In the genomic region with DNA sequence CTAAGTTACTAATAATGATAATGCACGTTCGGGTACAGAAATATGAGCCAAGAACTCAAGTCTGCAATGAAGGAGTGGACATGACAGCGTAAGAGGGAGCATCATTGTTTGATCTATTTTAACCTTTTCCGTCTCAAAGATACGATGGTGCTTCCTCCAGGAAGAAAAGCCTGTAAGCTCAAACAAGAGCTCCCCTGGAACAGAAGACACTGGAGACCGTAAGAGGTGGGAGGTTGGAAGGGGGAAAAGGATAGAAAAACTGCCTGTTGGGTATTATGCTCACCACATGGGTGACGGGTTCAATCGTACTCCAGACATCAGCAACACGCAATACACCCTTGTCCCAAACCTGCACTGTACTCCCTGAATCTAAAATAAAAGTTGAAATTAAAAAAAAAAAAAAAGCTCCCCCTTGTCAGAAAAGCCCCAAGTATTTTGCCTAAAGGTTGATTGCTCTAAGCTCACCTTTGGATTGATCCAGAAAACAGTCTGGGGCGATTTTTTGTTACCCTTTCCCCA, we compare ENCODE assay signal across 1 cellular context.
TF ChIP-seq lines count a peak whose summit lies in the region.

No MANE protein-coding gene starts in this region.

TF ChIP-seq in K562, 482 proteins besides CTCF, POLR2A, EP300 and RAD21 (continued from another document and continues in another):
- TF ChIP-seq, protein P1, sequence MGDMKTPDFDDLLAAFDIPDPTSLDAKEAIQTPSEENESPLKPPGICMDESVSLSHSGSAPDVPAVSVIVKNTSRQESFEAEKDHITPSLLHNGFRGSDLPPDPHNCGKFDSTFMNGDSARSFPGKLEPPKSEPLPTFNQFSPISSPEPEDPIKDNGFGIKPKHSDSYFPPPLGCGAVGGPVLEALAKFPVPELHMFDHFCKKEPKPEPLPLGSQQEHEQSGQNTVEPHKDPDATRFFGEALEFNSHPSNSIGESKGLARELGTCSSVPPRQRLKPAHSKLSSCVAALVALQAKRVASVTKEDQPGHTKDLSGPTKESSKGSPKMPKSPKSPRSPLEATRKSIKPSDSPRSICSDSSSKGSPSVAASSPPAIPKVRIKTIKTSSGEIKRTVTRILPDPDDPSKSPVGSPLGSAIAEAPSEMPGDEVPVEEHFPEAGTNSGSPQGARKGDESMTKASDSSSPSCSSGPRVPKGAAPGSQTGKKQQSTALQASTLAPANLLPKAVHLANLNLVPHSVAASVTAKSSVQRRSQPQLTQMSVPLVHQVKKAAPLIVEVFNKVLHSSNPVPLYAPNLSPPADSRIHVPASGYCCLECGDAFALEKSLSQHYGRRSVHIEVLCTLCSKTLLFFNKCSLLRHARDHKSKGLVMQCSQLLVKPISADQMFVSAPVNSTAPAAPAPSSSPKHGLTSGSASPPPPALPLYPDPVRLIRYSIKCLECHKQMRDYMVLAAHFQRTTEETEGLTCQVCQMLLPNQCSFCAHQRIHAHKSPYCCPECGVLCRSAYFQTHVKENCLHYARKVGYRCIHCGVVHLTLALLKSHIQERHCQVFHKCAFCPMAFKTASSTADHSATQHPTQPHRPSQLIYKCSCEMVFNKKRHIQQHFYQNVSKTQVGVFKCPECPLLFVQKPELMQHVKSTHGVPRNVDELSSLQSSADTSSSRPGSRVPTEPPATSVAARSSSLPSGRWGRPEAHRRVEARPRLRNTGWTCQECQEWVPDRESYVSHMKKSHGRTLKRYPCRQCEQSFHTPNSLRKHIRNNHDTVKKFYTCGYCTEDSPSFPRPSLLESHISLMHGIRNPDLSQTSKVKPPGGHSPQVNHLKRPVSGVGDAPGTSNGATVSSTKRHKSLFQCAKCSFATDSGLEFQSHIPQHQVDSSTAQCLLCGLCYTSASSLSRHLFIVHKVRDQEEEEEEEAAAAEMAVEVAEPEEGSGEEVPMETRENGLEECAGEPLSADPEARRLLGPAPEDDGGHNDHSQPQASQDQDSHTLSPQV (IDR thresholded peaks at IDR 0.05): no peak; the same call in 1 of the 2 replicates
- TF ChIP-seq, protein P2, sequence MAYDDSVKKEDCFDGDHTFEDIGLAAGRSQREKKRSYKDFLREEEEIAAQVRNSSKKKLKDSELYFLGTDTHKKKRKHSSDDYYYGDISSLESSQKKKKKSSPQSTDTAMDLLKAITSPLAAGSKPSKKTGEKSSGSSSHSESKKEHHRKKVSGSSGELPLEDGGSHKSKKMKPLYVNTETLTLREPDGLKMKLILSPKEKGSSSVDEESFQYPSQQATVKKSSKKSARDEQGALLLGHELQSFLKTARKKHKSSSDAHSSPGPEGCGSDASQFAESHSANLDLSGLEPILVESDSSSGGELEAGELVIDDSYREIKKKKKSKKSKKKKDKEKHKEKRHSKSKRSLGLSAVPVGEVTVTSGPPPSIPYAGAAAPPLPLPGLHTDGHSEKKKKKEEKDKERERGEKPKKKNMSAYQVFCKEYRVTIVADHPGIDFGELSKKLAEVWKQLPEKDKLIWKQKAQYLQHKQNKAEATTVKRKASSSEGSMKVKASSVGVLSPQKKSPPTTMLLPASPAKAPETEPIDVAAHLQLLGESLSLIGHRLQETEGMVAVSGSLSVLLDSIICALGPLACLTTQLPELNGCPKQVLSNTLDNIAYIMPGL (CRISPR knock-in tag; IDR thresholded peaks at IDR 0.05): no peak
- no peak for TF ChIP-seq ZBTB34 (CRISPR knock-in tag; IDR thresholded peaks at IDR 0.05)
- TF ChIP-seq ZNF175 (CRISPR knock-in tag; IDR thresholded peaks at IDR 0.05; ENCODE audit: low read depth): no peak
- no peak for TF ChIP-seq FOXA3 (CRISPR knock-in tag; conservative IDR thresholded peaks at IDR 0.05 in 1 of 2, IDR thresholded peaks at IDR 0.05 in 1 of 2)
- TF ChIP-seq, protein P3, sequence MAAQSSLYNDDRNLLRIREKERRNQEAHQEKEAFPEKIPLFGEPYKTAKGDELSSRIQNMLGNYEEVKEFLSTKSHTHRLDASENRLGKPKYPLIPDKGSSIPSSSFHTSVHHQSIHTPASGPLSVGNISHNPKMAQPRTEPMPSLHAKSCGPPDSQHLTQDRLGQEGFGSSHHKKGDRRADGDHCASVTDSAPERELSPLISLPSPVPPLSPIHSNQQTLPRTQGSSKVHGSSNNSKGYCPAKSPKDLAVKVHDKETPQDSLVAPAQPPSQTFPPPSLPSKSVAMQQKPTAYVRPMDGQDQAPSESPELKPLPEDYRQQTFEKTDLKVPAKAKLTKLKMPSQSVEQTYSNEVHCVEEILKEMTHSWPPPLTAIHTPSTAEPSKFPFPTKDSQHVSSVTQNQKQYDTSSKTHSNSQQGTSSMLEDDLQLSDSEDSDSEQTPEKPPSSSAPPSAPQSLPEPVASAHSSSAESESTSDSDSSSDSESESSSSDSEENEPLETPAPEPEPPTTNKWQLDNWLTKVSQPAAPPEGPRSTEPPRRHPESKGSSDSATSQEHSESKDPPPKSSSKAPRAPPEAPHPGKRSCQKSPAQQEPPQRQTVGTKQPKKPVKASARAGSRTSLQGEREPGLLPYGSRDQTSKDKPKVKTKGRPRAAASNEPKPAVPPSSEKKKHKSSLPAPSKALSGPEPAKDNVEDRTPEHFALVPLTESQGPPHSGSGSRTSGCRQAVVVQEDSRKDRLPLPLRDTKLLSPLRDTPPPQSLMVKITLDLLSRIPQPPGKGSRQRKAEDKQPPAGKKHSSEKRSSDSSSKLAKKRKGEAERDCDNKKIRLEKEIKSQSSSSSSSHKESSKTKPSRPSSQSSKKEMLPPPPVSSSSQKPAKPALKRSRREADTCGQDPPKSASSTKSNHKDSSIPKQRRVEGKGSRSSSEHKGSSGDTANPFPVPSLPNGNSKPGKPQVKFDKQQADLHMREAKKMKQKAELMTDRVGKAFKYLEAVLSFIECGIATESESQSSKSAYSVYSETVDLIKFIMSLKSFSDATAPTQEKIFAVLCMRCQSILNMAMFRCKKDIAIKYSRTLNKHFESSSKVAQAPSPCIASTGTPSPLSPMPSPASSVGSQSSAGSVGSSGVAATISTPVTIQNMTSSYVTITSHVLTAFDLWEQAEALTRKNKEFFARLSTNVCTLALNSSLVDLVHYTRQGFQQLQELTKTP (IDR thresholded peaks at IDR 0.05; ENCODE audit: low read depth in 1 of 2, partially characterized antibody in 2 of 2): peak in 1 of 2 experiments; percentile 28
- no peak for TF ChIP-seq RB1 (IDR thresholded peaks at IDR 0.05; ENCODE audit: low read depth)
- no peak for TF ChIP-seq BRD4 (IDR thresholded peaks at IDR 0.05)
- peak; percentile 57; the same call in 1 of the 2 replicates for TF ChIP-seq ELF2 (CRISPR knock-in tag; IDR thresholded peaks at IDR 0.05)
- no peak for TF ChIP-seq FOXA1 (IDR thresholded peaks at IDR 0.05; ENCODE audit: borderline replicate concordance)
- no peak for TF ChIP-seq HMG20A (CRISPR knock-in tag; conservative IDR thresholded peaks at IDR 0.05)
- no peak for TF ChIP-seq FOSL1 (tag; conservative IDR thresholded peaks at IDR 0.05)
- peak; percentile 29 for TF ChIP-seq POLR2B (IDR thresholded peaks at IDR 0.05; ENCODE audit: low read depth, partially characterized antibody)
- peak; percentile 6; the same call in 1 of the 2 replicates for TF ChIP-seq GATAD2B (IDR thresholded peaks at IDR 0.05; ENCODE audit: borderline replicate concordance)
- peak; percentile 45; the same call in 1 of the 2 replicates for TF ChIP-seq SMARCE1 (IDR thresholded peaks at IDR 0.05)
- TF ChIP-seq HBP1 (CRISPR knock-in tag; IDR thresholded peaks at IDR 0.05): no peak
- TF ChIP-seq CC2D1A (IDR thresholded peaks at IDR 0.05): no peak
- TF ChIP-seq CSDE1 (IDR thresholded peaks at IDR 0.05): 0 out of 4 replicates have a peak, but pooled peaks of 1 of the 2 experiments have one; percentile 37
- TF ChIP-seq, protein P4, sequence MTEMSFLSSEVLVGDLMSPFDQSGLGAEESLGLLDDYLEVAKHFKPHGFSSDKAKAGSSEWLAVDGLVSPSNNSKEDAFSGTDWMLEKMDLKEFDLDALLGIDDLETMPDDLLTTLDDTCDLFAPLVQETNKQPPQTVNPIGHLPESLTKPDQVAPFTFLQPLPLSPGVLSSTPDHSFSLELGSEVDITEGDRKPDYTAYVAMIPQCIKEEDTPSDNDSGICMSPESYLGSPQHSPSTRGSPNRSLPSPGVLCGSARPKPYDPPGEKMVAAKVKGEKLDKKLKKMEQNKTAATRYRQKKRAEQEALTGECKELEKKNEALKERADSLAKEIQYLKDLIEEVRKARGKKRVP (CRISPR knock-in tag; IDR thresholded peaks at IDR 0.05): no peak
- no peak for TF ChIP-seq POLR3G (IDR thresholded peaks at IDR 0.05; ENCODE audit: extremely low read depth, insufficient read length, insufficient replicate concordance)
- no peak for TF ChIP-seq GABPA (tag; conservative IDR thresholded peaks at IDR 0.05; ENCODE audit: low read depth)
- TF ChIP-seq STAT5A (IDR thresholded peaks at IDR 0.05; ENCODE audit: borderline replicate concordance, low read length): no peak
- TF ChIP-seq, protein P5, sequence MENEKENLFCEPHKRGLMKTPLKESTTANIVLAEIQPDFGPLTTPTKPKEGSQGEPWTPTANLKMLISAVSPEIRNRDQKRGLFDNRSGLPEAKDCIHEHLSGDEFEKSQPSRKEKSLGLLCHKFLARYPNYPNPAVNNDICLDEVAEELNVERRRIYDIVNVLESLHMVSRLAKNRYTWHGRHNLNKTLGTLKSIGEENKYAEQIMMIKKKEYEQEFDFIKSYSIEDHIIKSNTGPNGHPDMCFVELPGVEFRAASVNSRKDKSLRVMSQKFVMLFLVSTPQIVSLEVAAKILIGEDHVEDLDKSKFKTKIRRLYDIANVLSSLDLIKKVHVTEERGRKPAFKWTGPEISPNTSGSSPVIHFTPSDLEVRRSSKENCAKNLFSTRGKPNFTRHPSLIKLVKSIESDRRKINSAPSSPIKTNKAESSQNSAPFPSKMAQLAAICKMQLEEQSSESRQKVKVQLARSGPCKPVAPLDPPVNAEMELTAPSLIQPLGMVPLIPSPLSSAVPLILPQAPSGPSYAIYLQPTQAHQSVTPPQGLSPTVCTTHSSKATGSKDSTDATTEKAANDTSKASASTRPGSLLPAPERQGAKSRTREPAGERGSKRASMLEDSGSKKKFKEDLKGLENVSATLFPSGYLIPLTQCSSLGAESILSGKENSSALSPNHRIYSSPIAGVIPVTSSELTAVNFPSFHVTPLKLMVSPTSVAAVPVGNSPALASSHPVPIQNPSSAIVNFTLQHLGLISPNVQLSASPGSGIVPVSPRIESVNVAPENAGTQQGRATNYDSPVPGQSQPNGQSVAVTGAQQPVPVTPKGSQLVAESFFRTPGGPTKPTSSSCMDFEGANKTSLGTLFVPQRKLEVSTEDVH (IDR thresholded peaks at IDR 0.05; ENCODE audit: low read depth, partially characterized antibody): peak; percentile 14
- TF ChIP-seq FOXK2 (conservative IDR thresholded peaks at IDR 0.05 in 1 of 2, IDR thresholded peaks at IDR 0.05 in 1 of 2; ENCODE audit: low read depth in 2 of 2): peak; percentile 12 to 53; a peak in 1 of 4 replicates
- TF ChIP-seq ZNF584 (CRISPR knock-in tag; IDR thresholded peaks at IDR 0.05; ENCODE audit: low read depth): no peak
- TF ChIP-seq MTF1 (CRISPR knock-in tag; IDR thresholded peaks at IDR 0.05; ENCODE audit: borderline replicate concordance): no peak
- TF ChIP-seq, protein P6, sequence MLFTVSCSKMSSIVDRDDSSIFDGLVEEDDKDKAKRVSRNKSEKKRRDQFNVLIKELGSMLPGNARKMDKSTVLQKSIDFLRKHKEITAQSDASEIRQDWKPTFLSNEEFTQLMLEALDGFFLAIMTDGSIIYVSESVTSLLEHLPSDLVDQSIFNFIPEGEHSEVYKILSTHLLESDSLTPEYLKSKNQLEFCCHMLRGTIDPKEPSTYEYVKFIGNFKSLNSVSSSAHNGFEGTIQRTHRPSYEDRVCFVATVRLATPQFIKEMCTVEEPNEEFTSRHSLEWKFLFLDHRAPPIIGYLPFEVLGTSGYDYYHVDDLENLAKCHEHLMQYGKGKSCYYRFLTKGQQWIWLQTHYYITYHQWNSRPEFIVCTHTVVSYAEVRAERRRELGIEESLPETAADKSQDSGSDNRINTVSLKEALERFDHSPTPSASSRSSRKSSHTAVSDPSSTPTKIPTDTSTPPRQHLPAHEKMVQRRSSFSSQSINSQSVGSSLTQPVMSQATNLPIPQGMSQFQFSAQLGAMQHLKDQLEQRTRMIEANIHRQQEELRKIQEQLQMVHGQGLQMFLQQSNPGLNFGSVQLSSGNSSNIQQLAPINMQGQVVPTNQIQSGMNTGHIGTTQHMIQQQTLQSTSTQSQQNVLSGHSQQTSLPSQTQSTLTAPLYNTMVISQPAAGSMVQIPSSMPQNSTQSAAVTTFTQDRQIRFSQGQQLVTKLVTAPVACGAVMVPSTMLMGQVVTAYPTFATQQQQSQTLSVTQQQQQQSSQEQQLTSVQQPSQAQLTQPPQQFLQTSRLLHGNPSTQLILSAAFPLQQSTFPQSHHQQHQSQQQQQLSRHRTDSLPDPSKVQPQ (CRISPR knock-in tag; IDR thresholded peaks at IDR 0.05; ENCODE audit: borderline replicate concordance): no peak
- no peak for TF ChIP-seq PATZ1 (CRISPR knock-in tag; IDR thresholded peaks at IDR 0.05; ENCODE audit: borderline replicate concordance)
- TF ChIP-seq HIVEP1 (CRISPR knock-in tag; IDR thresholded peaks at IDR 0.05): no peak
- TF ChIP-seq ZC3H4 (CRISPR knock-in tag; IDR thresholded peaks at IDR 0.05; ENCODE audit: borderline replicate concordance): no peak
- peak; percentile 55; the same call in 1 of the 2 replicates for TF ChIP-seq SMARCA4 (IDR thresholded peaks at IDR 0.05)
- 0 out of 2 replicates have a peak, but pooled peaks have one; percentile 29 for TF ChIP-seq L3MBTL2 (IDR thresholded peaks at IDR 0.05)
